ENCODE assay signal across 19 cellular contexts in genomic region chr13:111095911-111096501, GRCh38. TPM values are rescaled to one million over a fixed set of nuclear protein-coding genes. Genes with fewer than 3 reads are reported as not detected.
A peak's percentile ranks its signal among the peaks of the same experiment; 100 is the strongest.
DNase-seq lines count a peak whose midpoint lies in the region; ATAC-seq, FAIRE-seq and TF ChIP-seq lines count a peak whose summit lies in the region.
"Had no signal": no experiment of that assay in that cellular context is flagged by ENCODE, and none has a peak within 500 bp of the region (broad histone marks: within the 10 kb centered on the region; RNA-seq: fewer than 3 reads in every experiment).

No MANE protein-coding gene starts in this region.

- H3K9me3 ChIP-seq in keratinocyte (ENCODE audit: control insufficient read depth, low read depth, low read length): no peaks in the 10 kb centered on the region
- H3K9me3 ChIP-seq in neural progenitor cell (ENCODE audit: low read depth): no peaks in the 10 kb centered on the region
- H3K9me3 ChIP-seq in colonic mucosa: no peaks in the 10 kb centered on the region
- H3K9me3 ChIP-seq: BLaER1, Caco-2 had no signal

- H3K36me3 ChIP-seq in GM23338 (ENCODE audit: insufficient read depth) (no peaks in the 10 kb centered on the region), keratinocyte (ENCODE audit: control insufficient read depth in 2 of 2, extremely low read depth in 1 of 2, insufficient read depth in 2 of 2, low read length in 2 of 2) (no peaks in the 10 kb centered on the region), neural progenitor cell (no peaks in the 10 kb centered on the region), colonic mucosa (no peaks in the 10 kb centered on the region)
- H3K36me3 ChIP-seq: BLaER1 had no signal

- no peaks in the 10 kb centered on the region for H3K9me2 ChIP-seq in GM23338 (ENCODE audit: insufficient read depth)

- H3K79me2 ChIP-seq in GM23338 (replicated peaks; ENCODE audit: insufficient read depth): no peaks in the 10 kb centered on the region
- H3K79me2 ChIP-seq in keratinocyte (ENCODE audit: control insufficient read depth, insufficient read depth, low read length): no peaks in the 10 kb centered on the region
- no peaks in the 10 kb centered on the region for H3K79me2 ChIP-seq in neural progenitor cell (ENCODE audit: low read depth)

- ATAC-seq in GM23338 (no peak), GM18519 (IDR thresholded peaks at IDR 0.05; ENCODE audit: low FRiP score, unreplicated experiment) (no peak)
- ATAC-seq: CD8-positive, alpha-beta T cell; GM12878 had no signal

- intact Hi-C loops in MCF 10A (cut with micrococcal nuclease): no loop called here
- intact Hi-C loops in colonic mucosa (cut with DNase I): no loop called here

- H3K27me3 Mint-ChIP-seq in GM23338 (ENCODE audit: insufficient read depth, low read depth, poor library complexity) (peaks cover 6% of the 10 kb centered on the region), neural progenitor cell (ENCODE audit: insufficient read depth, low read depth) (peaks cover 6% of the 10 kb centered on the region), MCF 10A (ENCODE audit: insufficient read depth, unreplicated experiment) (peaks cover 79% of the 10 kb centered on the region)

- H3K4me3 Mint-ChIP-seq in GM23338 (no peak overlapping the region; the same call in 2 of the 3 replicates), neural progenitor cell (no peak overlapping the region), MCF 10A (ENCODE audit: unreplicated experiment) (no peak overlapping the region)
- H3K4me3 Mint-ChIP-seq: B cell; CD4-positive, CD25-positive, alpha-beta regulatory T cell; CD8-positive, alpha-beta T cell had no signal

- H3K4me1 Mint-ChIP-seq in GM23338: peaks cover 5% of the 10 kb centered on the region; the same call in 2 of the 3 replicates
- peaks cover 2% of the 10 kb centered on the region for H3K4me1 Mint-ChIP-seq in neural progenitor cell
- no peaks in the 10 kb centered on the region for H3K4me1 Mint-ChIP-seq in MCF 10A (ENCODE audit: insufficient read depth, unreplicated experiment)
- H3K4me1 Mint-ChIP-seq: B cell; CD4-positive, CD25-positive, alpha-beta regulatory T cell had no signal

- POLR2A ChIA-PET in MCF 10A (lab: Yijun Ruan, JAX): interaction anchor here (0.6 kb wide), 1 partner anchor 975 kb away, joined by 3 read pairs; no protein-coding TSS in a partner anchor

- no TSS peak for BruUV-seq in MCF 10A (replicated peaks; lab: Mats Ljungman, UMichigan)

- H3K9me3 Mint-ChIP-seq in GM23338: no peaks in the 10 kb centered on the region; the same call in 2 of the 3 replicates
- no peaks in the 10 kb centered on the region for H3K9me3 Mint-ChIP-seq in neural progenitor cell
- no peaks in the 10 kb centered on the region for H3K9me3 Mint-ChIP-seq in MCF 10A (ENCODE audit: unreplicated experiment)
- H3K9me3 Mint-ChIP-seq: CD8-positive, alpha-beta T cell had no signal

- dilution Hi-C loops in keratinocyte (cut with MboI; ENCODE audit: extremely low pct_ligation_motif_present, low sequenced_read_pairs): no loop called here

- no peak for DNase-seq in GM23338 (ENCODE audit: low spot score)
- no peak for DNase-seq in keratinocyte (ENCODE audit: low read depth, low spot score)
- no peak for DNase-seq in neural progenitor cell (ENCODE audit: low spot score)
- DNase-seq in MCF 10A (ENCODE audit: unreplicated experiment): no peak
- no peak for DNase-seq in colonic mucosa
- DNase-seq: Caco-2; CD4-positive, CD25-positive, alpha-beta regulatory T cell; CD8-positive, alpha-beta T cell; DMS153; DND-41; H7; HCEC 1CT had no signal

- no peaks in the 10 kb centered on the region for H3K36me3 Mint-ChIP-seq in GM23338 (ENCODE audit: low read depth)
- H3K36me3 Mint-ChIP-seq in neural progenitor cell: no peaks in the 10 kb centered on the region
- H3K36me3 Mint-ChIP-seq in MCF 10A (ENCODE audit: insufficient read depth, unreplicated experiment): no peaks in the 10 kb centered on the region
- H3K36me3 Mint-ChIP-seq: CD4-positive, CD25-positive, alpha-beta regulatory T cell; CD8-positive, alpha-beta T cell had no signal

- CTCF ChIA-PET in MCF 10A (lab: Yijun Ruan, JAX): no interaction called here

- 0 out of 2 replicates have a peak overlapping the region, but pooled peaks have one; percentile 5 for H2AFZ ChIP-seq in GM23338
- H2AFZ ChIP-seq in keratinocyte (ENCODE audit: control insufficient read depth, low read length): no peak overlapping the region
- H2AFZ ChIP-seq in neural progenitor cell (replicated peaks): no peak overlapping the region

- H3K4me3 ChIP-seq in GM23338: no peak overlapping the region
- H3K4me3 ChIP-seq in keratinocyte (ENCODE audit: control insufficient read depth in 2 of 3, extremely low read depth in 1 of 3, insufficient read depth in 2 of 3, low read depth in 1 of 3, low read length in 3 of 3): no peak overlapping the region
- H3K4me3 ChIP-seq in neural progenitor cell: no peak overlapping the region
- no peak overlapping the region for H3K4me3 ChIP-seq in colonic mucosa
- H3K4me3 ChIP-seq: BLaER1, GM12878 had no signal

- H3K4me1 ChIP-seq in GM23338 (ENCODE audit: insufficient read depth): no peaks in the 10 kb centered on the region
- H3K4me1 ChIP-seq in keratinocyte (ENCODE audit: control insufficient read depth, extremely low read depth, insufficient read depth, low read length): no peaks in the 10 kb centered on the region
- H3K4me1 ChIP-seq in neural progenitor cell: no peaks in the 10 kb centered on the region
- no peaks in the 10 kb centered on the region for H3K4me1 ChIP-seq in colonic mucosa
- H3K4me1 ChIP-seq: BLaER1, Caco-2 had no signal

- no peaks in the 10 kb centered on the region for H3K27me3 ChIP-seq in GM23338 (ENCODE audit: insufficient read depth)
- H3K27me3 ChIP-seq in keratinocyte (ENCODE audit: control insufficient read depth, extremely low read depth, insufficient read depth, low read length): peaks cover 56% of the 10 kb centered on the region
- H3K27me3 ChIP-seq in neural progenitor cell: no peaks in the 10 kb centered on the region
- H3K27me3 ChIP-seq in colonic mucosa: peaks cover 4% of the 10 kb centered on the region
- H3K27me3 ChIP-seq: BLaER1 had no signal

- H3K9me1 ChIP-seq in keratinocyte (ENCODE audit: control insufficient read depth, extremely low read depth, insufficient read depth, low read length): no peaks in the 10 kb centered on the region

- H3K9ac ChIP-seq in keratinocyte (ENCODE audit: control insufficient read depth, extremely low read depth, insufficient read depth, low read length): no peak overlapping the region
- H3K9ac ChIP-seq in neural progenitor cell: no peak overlapping the region
- no peak overlapping the region for H3K9ac ChIP-seq in colonic mucosa (ENCODE audit: low read depth in 2 of 2, low read length in 2 of 2)
- H3K9ac ChIP-seq: BLaER1 had no signal

- FAIRE-seq in keratinocyte (lab: Jason Lieb, UNC): no peak
- FAIRE-seq: G401.6, GM12878, H1 had no signal

- H3K27ac Mint-ChIP-seq in GM23338 (no peak overlapping the region), neural progenitor cell (peak overlapping the region; percentile 3), MCF 10A (ENCODE audit: low read depth, unreplicated experiment) (no peak overlapping the region)
- H3K27ac Mint-ChIP-seq: B cell; CD8-positive, alpha-beta T cell had no signal

- H4K20me1 ChIP-seq in GM23338 (replicated peaks; ENCODE audit: insufficient read depth) (no peaks in the 10 kb centered on the region), keratinocyte (ENCODE audit: control insufficient read depth, extremely low read depth, insufficient read depth, low read length) (no peaks in the 10 kb centered on the region), neural progenitor cell (ENCODE audit: low read depth) (no peaks in the 10 kb centered on the region)
- H4K20me1 ChIP-seq: BLaER1 had no signal

- H3F3A ChIP-seq in GM23338 (replicated peaks; ENCODE audit: low read depth): no peaks in the 10 kb centered on the region
- no peaks in the 10 kb centered on the region for H3F3A ChIP-seq in neural progenitor cell (ENCODE audit: low read depth)

- TF ChIP-seq CTCF in GM23338 (conservative IDR thresholded peaks at IDR 0.05; ENCODE audit: low read depth in 2 of 2) (no peak), keratinocyte (optimal IDR thresholded peaks at IDR 0.05 in 1 of 3, IDR thresholded peaks at IDR 0.05 in 1 of 3, conservative IDR thresholded peaks at IDR 0.05 in 1 of 3; ENCODE audit: extremely low read depth in 1 of 3, insufficient read depth in 2 of 3, low read length in 3 of 3) (no peak), neural progenitor cell (IDR thresholded peaks at IDR 0.05) (no peak), MCF 10A (IDR thresholded peaks at IDR 0.05; ENCODE audit: unreplicated experiment) (no peak), colonic mucosa (IDR thresholded peaks at IDR 0.05) (no peak)

- H3K27ac ChIP-seq in GM23338 (ENCODE audit: low read depth) (no peak overlapping the region), keratinocyte (ENCODE audit: control insufficient read depth, insufficient read depth, low read length) (no peak overlapping the region), neural progenitor cell (no peak overlapping the region), colonic mucosa (no peak overlapping the region)
- H3K27ac ChIP-seq: BLaER1, C4-2B had no signal

- H3K4me2 ChIP-seq in GM23338: no peak overlapping the region
- H3K4me2 ChIP-seq in keratinocyte (ENCODE audit: control insufficient read depth, extremely low read depth, insufficient read depth, low read depth, low read length): peak overlapping the region; percentile 37
- no peak overlapping the region for H3K4me2 ChIP-seq in neural progenitor cell
- H3K4me2 ChIP-seq: BLaER1 had no signal

TF ChIP-seq in GM23338, 12 proteins besides CTCF, POLR2A, EP300 and RAD21 (continues in another document):
- TF ChIP-seq POLR2AphosphoS5 (IDR thresholded peaks at IDR 0.05; ENCODE audit: low read depth) (no peak), CREB1 (CRISPR knock-in tag; IDR thresholded peaks at IDR 0.05; ENCODE audit: low read depth) (no peak), NANOG (IDR thresholded peaks at IDR 0.05; ENCODE audit: borderline replicate concordance) (no peak)

RNA-seq across cellular contexts. Expression of gene ARHGEF7, which starts 19.1 kb away (rescaled TPM):
- total RNA-seq in GM23338 (2014; rRNA removed; shearing (Covaris generic)): 51.0 and 58.9 TPM in 2 replicates
- polyA plus RNA-seq in GM23338 (2016; fragmentation: Nextera tagmentation; extraction: Ambion mirVana) (22.4 and 23.6 TPM in 2 replicates), keratinocyte (19.0 to 25.2 TPM (median 24.9 TPM) in 3 replicates)
- polyA plus RNA-seq in keratinocyte (2011; ENCODE audit: low read depth): 12.4 TPM
- polyA plus RNA-seq in keratinocyte (2011; cell fraction: cytosol; rRNA removed): 11.7 and 15.6 TPM in 2 replicates
- polyA plus RNA-seq in keratinocyte (2011; cell fraction: nucleus; rRNA removed): 74.2 and 76.3 TPM in 2 replicates
- 22.1 and 24.5 TPM in 2 replicates for polyA plus RNA-seq in keratinocyte (2012; ENCODE audit: low replicate concordance)
- polyA minus RNA-seq in keratinocyte: 15.0 to 32.6 TPM (median 20.8 TPM) in 3 replicates
- polyA minus RNA-seq in keratinocyte (2011; cell fraction: cytosol; rRNA and poly(A)+ RNA removed): 8.8 TPM
- polyA minus RNA-seq in keratinocyte (2011; cell fraction: nucleus; rRNA and poly(A)+ RNA removed): 44.4 and 84.5 TPM in 2 replicates
- total RNA-seq in neural progenitor cell (ENCODE audit: low replicate concordance) (58.9 and 64.6 TPM in 2 replicates), MCF 10A (2022) (43.5 and 49.4 TPM in 2 replicates), colonic mucosa (10 to 100 TPM; 46.7 to 50.7 TPM)
